27 cellular contexts compared by ENCODE assay signal in genomic region chr20:53848304-53848703, GRCh38.
A peak's percentile ranks its signal among the peaks of the same experiment; 100 is the strongest.
DNase-seq lines count a peak whose midpoint lies in the region; ATAC-seq, FAIRE-seq and TF ChIP-seq lines count a peak whose summit lies in the region.
"Had no signal": no experiment of that assay in that cellular context is flagged by ENCODE, and none has a peak within 500 bp of the region (broad histone marks: within the 10 kb centered on the region; RNA-seq: fewer than 3 reads in every experiment).

No MANE protein-coding gene starts in this region.

- H4K8ac ChIP-seq in H1 (ENCODE audit: extremely low read depth, insufficient read depth, low read length), result no peak overlapping the region

- no peak overlapping the region for H2BK5ac ChIP-seq in H1 (ENCODE audit: low read depth, low read length)

- no peak overlapping the region for H3K4me2 ChIP-seq in H1 (ENCODE audit: insufficient read depth in 1 of 2, low read depth in 2 of 2, low read length in 2 of 2)
- H3K4me2 ChIP-seq: smooth muscle cell had no signal

- no peaks in the 10 kb centered on the region for H3K79me2 ChIP-seq in H1 (ENCODE audit: control insufficient read depth in 1 of 2, insufficient read depth in 2 of 2, low read length in 2 of 2)

- no peak overlapping the region for H2AK5ac ChIP-seq in H1 (ENCODE audit: low read depth, low read length)

- TF ChIP-seq EP300 in H1 (IDR thresholded peaks at IDR 0.05; ENCODE audit: borderline replicate concordance in 1 of 2, low read depth in 2 of 2, low read length in 2 of 2), result no peak

- no peak overlapping the region for H3K27ac ChIP-seq in H1 (ENCODE audit: low read depth, low read length)
- H3K27ac ChIP-seq: cardiac muscle cell, SJCRH30 had no signal

- no peaks in the 10 kb centered on the region for H4K20me1 ChIP-seq in H1 (replicated peaks in 1 of 2; ENCODE audit: control insufficient read depth in 1 of 2, insufficient read depth in 2 of 2, low read length in 2 of 2)

- no peak overlapping the region for H3K23ac ChIP-seq in H1 (ENCODE audit: insufficient read length)

- CTCF ChIA-PET in T-cell (lab: Charles Lee), result interaction anchor here in 1 of 2 donors (0.6 kb wide), 1 partner anchor 25 kb away, joined by 3 read pairs; no protein-coding TSS in a partner anchor
- CTCF ChIA-PET in H1 (lab: Charles Lee; ENCODE audit: partially characterized antibody), result interaction anchor here (0.6 to 1.4 kb wide), 2 partner anchors 8 to 67 kb away, joined by 3 read pairs; no protein-coding TSS in a partner anchor
- CTCF ChIA-PET in Caco-2 (lab: Charles Lee), result no interaction called here

- intact Hi-C loops in Caco-2 (cut with micrococcal nuclease; ENCODE audit: unreplicated experiment), result no loop called here

- no peak overlapping the region for H3K4me3 ChIP-seq in H1 (ENCODE audit: extremely low read depth in 1 of 4, insufficient read depth in 2 of 4, low read depth in 3 of 4, low read length in 4 of 4)
- H3K4me3 ChIP-seq in Caco-2 (ENCODE audit: low read depth, low read length), result no peak overlapping the region
- H3K4me3 ChIP-seq: cardiac muscle cell, lower lobe of right lung, mucosa of descending colon, SJCRH30, smooth muscle cell, upper lobe of left lung had no signal

- TF ChIP-seq CTCF in H1 (IDR thresholded peaks at IDR 0.05; ENCODE audit: control extremely low read depth in 1 of 3, insufficient read depth in 1 of 3, low read depth in 1 of 3, low read length in 3 of 3) (no peak), Caco-2 (IDR thresholded peaks at IDR 0.05; ENCODE audit: insufficient read depth in 1 of 2, low read depth in 1 of 2, low read length in 1 of 2, severe bottlenecking in 1 of 2, unreplicated experiment in 1 of 2) (no peak)

- peak overlapping the region; percentile 6 for H3K27ac Mint-ChIP-seq in T-helper 1 cell treated with Interleukin-12 subunit alpha and Interleukin-12 subunit beta and Interleukin-4 antibody, amounts not matched to agents 30 μg/mL and 1 μg/mL, for 36 hours
- peak overlapping the region; percentile 3 to 94 for H3K27ac Mint-ChIP-seq in T-cell
- peak overlapping the region; percentile 1 for H3K27ac Mint-ChIP-seq in stimulated activated effector memory CD8-positive, alpha-beta T cell treated with anti-CD3 and anti-CD28 coated beads, Interleukin-12 subunit alpha, Interleukin-12 subunit beta, amount 100 ng/mL, for 72 hours
- no peak overlapping the region for H3K27ac Mint-ChIP-seq in Caco-2 (ENCODE audit: unreplicated experiment)
- H3K27ac Mint-ChIP-seq: activated T-cell treated with anti-CD3 and anti-CD28 coated beads, Interleukin-2, amount 50 U/mL, for 24 hours had no signal

- H3K9ac ChIP-seq in H1 (replicated peaks in 1 of 4; ENCODE audit: extremely low read depth in 1 of 4, low read depth in 3 of 4, low read length in 3 of 4), result no peak overlapping the region

- DNase-seq in T-helper 1 cell (no peak), T-cell (no peak), H1 (ENCODE audit: low read depth in 1 of 2, low spot score in 2 of 2) (no peak), NCI-H2196 treated with DMSO at 0.1 percent for 48 hours (lab: John Stamatoyannopoulos, UW; ENCODE audit: unreplicated experiment) (no peak), Caco-2 (no peak)
- DNase-seq in stimulated activated effector memory CD8-positive, alpha-beta T cell treated with anti-CD3 and anti-CD28 coated beads, Interleukin-12 subunit alpha, Interleukin-12 subunit beta, amount 100 ng/mL, for 72 hours (ENCODE audit: low spot score in 2 of 2), result no peak
- DNase-seq: 8988T; activated CD8-positive, alpha-beta memory T cell treated with anti-CD3 and anti-CD28 coated beads for 24 hours; activated naive CD4-positive, alpha-beta T cell; activated T-cell treated with anti-CD3 and anti-CD28 coated beads, Interleukin-2, amount 50 U/mL, for 24 hours; anterior cingulate cortex; cortex of kidney; EL; islet precursor cell; lower lobe of right lung; mucosa of descending colon; NCI-H1048; NCI-H2029; occipital lobe; SJCRH30; stimulated activated CD4-positive, alpha-beta T cell treated with anti-CD3 and anti-CD28 coated beads, Interleukin-2, amount 100 ng/mL, for 48 hours; upper lobe of left lung had no signal

- BruUV-seq in Caco-2 (replicated peaks; lab: Mats Ljungman, UMichigan), result no TSS peak

- no peak for TF ChIP-seq POLR2A in H1 (IDR thresholded peaks at IDR 0.05; ENCODE audit: control extremely low read depth in 1 of 2, low read depth in 2 of 2, low read length in 2 of 2)

- H2BK12ac ChIP-seq in H1 (ENCODE audit: low read depth, low read length), result no peak overlapping the region

- H3K9me3 Mint-ChIP-seq in T-helper 1 cell treated with Interleukin-12 subunit alpha and Interleukin-12 subunit beta and Interleukin-4 antibody, amounts not matched to agents 30 μg/mL and 1 μg/mL, for 36 hours, result no peaks in the 10 kb centered on the region
- H3K9me3 Mint-ChIP-seq in T-cell, result no peaks in the 10 kb centered on the region
- no peaks in the 10 kb centered on the region for H3K9me3 Mint-ChIP-seq in stimulated activated effector memory CD8-positive, alpha-beta T cell treated with anti-CD3 and anti-CD28 coated beads, Interleukin-12 subunit alpha, Interleukin-12 subunit beta, amount 100 ng/mL, for 72 hours
- no peaks in the 10 kb centered on the region for H3K9me3 Mint-ChIP-seq in Caco-2 (ENCODE audit: unreplicated experiment)
- H3K9me3 Mint-ChIP-seq: activated T-cell treated with anti-CD3 and anti-CD28 coated beads, Interleukin-2, amount 50 U/mL, for 24 hours had no signal

- 0 out of 2 replicates have a peak overlapping the region, but pooled peaks have one; percentile 82 for H2BK20ac ChIP-seq in H1 (ENCODE audit: low read length)

- no peak overlapping the region for H3K14ac ChIP-seq in H1 (ENCODE audit: insufficient read length)

- no peak for FAIRE-seq in H1 (lab: Jason Lieb, UNC)

- H3K4me1 ChIP-seq in H1 (replicated peaks in 1 of 4; ENCODE audit: control insufficient read depth in 3 of 4, insufficient read depth in 4 of 4, low read length in 3 of 4), result peaks cover 0 to 2% (median 0%) of the 10 kb centered on the region in 4 experiments; a peak in 2 of 7 replicates
- H3K4me1 ChIP-seq in Caco-2, result peaks cover 34% of the 10 kb centered on the region
- H3K4me1 ChIP-seq: SJCRH30 had no signal

- no peak overlapping the region for H2AFZ ChIP-seq in H1 (ENCODE audit: low read length)

- no peak for TF ChIP-seq RAD21 in H1 (IDR thresholded peaks at IDR 0.05 in 1 of 2, conservative IDR thresholded peaks at IDR 0.05 in 1 of 2; ENCODE audit: low read depth in 2 of 2, low read length in 2 of 2)

- H3K4ac ChIP-seq in H1 (replicated peaks; ENCODE audit: insufficient read length, low read depth, low read length), result no peak overlapping the region

- H2BK15ac ChIP-seq in H1 (ENCODE audit: low read length), result no peak overlapping the region

- no peaks in the 10 kb centered on the region for H3K27me3 Mint-ChIP-seq in T-helper 1 cell treated with Interleukin-12 subunit alpha and Interleukin-12 subunit beta and Interleukin-4 antibody, amounts not matched to agents 30 μg/mL and 1 μg/mL, for 36 hours (ENCODE audit: low read depth)
- H3K27me3 Mint-ChIP-seq in T-cell (no peaks in the 10 kb centered on the region), Caco-2 (ENCODE audit: insufficient read depth, unreplicated experiment) (no peaks in the 10 kb centered on the region)
- H3K27me3 Mint-ChIP-seq: activated T-cell treated with anti-CD3 and anti-CD28 coated beads, Interleukin-2, amount 50 U/mL, for 24 hours had no signal

- no peak overlapping the region for H3K56ac ChIP-seq in H1 (replicated peaks; ENCODE audit: insufficient read length, low read depth, low read length)

- H4K91ac ChIP-seq in H1 (replicated peaks; ENCODE audit: insufficient read length, low read length), result no peak overlapping the region

- no peak overlapping the region for H3K18ac ChIP-seq in H1 (ENCODE audit: extremely low read depth, low read length)

- WGBS in H1 (ENCODE audit: extremely low coverage in 1 of 2, insufficient coverage in 1 of 2, insufficient read length in 1 of 2, insufficient replicate concordance in 2 of 2, low coverage in 1 of 2, low lambda C conversion rate in 2 of 2, missing lambda C conversion rate in 1 of 2), 2 experiments, result 94% methylated on average over 4 of the region's 4 CpGs; no CpG with 5 or more reads in 1 of the 2 experiments

- ATAC-seq in T-cell (replicated peaks in 1 of 4), result no peak
- ATAC-seq in stimulated activated effector memory CD8-positive, alpha-beta T cell treated with anti-CD3 and anti-CD28 coated beads, Interleukin-12 subunit alpha, Interleukin-12 subunit beta, amount 100 ng/mL, for 72 hours, result no peak
- no peak for ATAC-seq in GM18907 (IDR thresholded peaks at IDR 0.05; ENCODE audit: unreplicated experiment)
- ATAC-seq: HCT116 had no signal

- H3K27me3 ChIP-seq in H1 (replicated peaks in 1 of 4; ENCODE audit: control insufficient read depth in 3 of 4, extremely low read depth in 1 of 4, insufficient read depth in 3 of 4, low read length in 3 of 4) (no peaks in the 10 kb centered on the region), Caco-2 (replicated peaks; ENCODE audit: control insufficient read depth, insufficient read depth, low read length) (no peaks in the 10 kb centered on the region)
- H3K27me3 ChIP-seq: cardiac muscle cell, upper lobe of left lung had no signal

- H3K4me1 Mint-ChIP-seq in T-helper 1 cell treated with Interleukin-12 subunit alpha and Interleukin-12 subunit beta and Interleukin-4 antibody, amounts not matched to agents 30 μg/mL and 1 μg/mL, for 36 hours (ENCODE audit: low read depth), result peaks cover 30% of the 10 kb centered on the region
- H3K4me1 Mint-ChIP-seq in T-cell, result peaks cover 54 to 67% (median 60%) of the 10 kb centered on the region in 3 donors
- peaks cover 31% of the 10 kb centered on the region for H3K4me1 Mint-ChIP-seq in stimulated activated effector memory CD8-positive, alpha-beta T cell treated with anti-CD3 and anti-CD28 coated beads, Interleukin-12 subunit alpha, Interleukin-12 subunit beta, amount 100 ng/mL, for 72 hours
- H3K4me1 Mint-ChIP-seq in Caco-2 (ENCODE audit: low read depth, unreplicated experiment), result peaks cover 52% of the 10 kb centered on the region

- no peak overlapping the region for H3K4me3 Mint-ChIP-seq in T-helper 1 cell treated with Interleukin-12 subunit alpha and Interleukin-12 subunit beta and Interleukin-4 antibody, amounts not matched to agents 30 μg/mL and 1 μg/mL, for 36 hours
- H3K4me3 Mint-ChIP-seq in T-cell, result peak overlapping the region in 1 of 3 donors; percentile 71
- no peak overlapping the region for H3K4me3 Mint-ChIP-seq in stimulated activated effector memory CD8-positive, alpha-beta T cell treated with anti-CD3 and anti-CD28 coated beads, Interleukin-12 subunit alpha, Interleukin-12 subunit beta, amount 100 ng/mL, for 72 hours
- no peak overlapping the region for H3K4me3 Mint-ChIP-seq in Caco-2 (ENCODE audit: unreplicated experiment)
- H3K4me3 Mint-ChIP-seq: activated T-cell treated with anti-CD3 and anti-CD28 coated beads, Interleukin-2, amount 50 U/mL, for 24 hours had no signal

- H3K23me2 ChIP-seq in H1 (ENCODE audit: low read depth, low read length), result no peaks in the 10 kb centered on the region

- peaks cover 4% of the 10 kb centered on the region for H3K36me3 Mint-ChIP-seq in T-helper 1 cell treated with Interleukin-12 subunit alpha and Interleukin-12 subunit beta and Interleukin-4 antibody, amounts not matched to agents 30 μg/mL and 1 μg/mL, for 36 hours (ENCODE audit: low read depth)
- peaks cover 3% of the 10 kb centered on the region for H3K36me3 Mint-ChIP-seq in T-cell
- no peaks in the 10 kb centered on the region for H3K36me3 Mint-ChIP-seq in stimulated activated effector memory CD8-positive, alpha-beta T cell treated with anti-CD3 and anti-CD28 coated beads, Interleukin-12 subunit alpha, Interleukin-12 subunit beta, amount 100 ng/mL, for 72 hours
- H3K36me3 Mint-ChIP-seq in Caco-2 (ENCODE audit: insufficient read depth, unreplicated experiment), result peaks cover 4% of the 10 kb centered on the region

- no peak overlapping the region for H4K5ac ChIP-seq in H1 (ENCODE audit: insufficient read length, low read depth, low read length)

- no peaks in the 10 kb centered on the region for H3K36me3 ChIP-seq in H1 (ENCODE audit: control insufficient read depth in 2 of 4, insufficient read depth in 4 of 4, low read length in 3 of 4)
- H3K36me3 ChIP-seq in Caco-2 (ENCODE audit: control insufficient read depth, insufficient read depth, low read length), result no peaks in the 10 kb centered on the region
- H3K36me3 ChIP-seq: cardiac muscle cell, lower lobe of right lung, SJCRH30, upper lobe of left lung had no signal

- H3K79me1 ChIP-seq in H1 (ENCODE audit: low read depth, low read length), result no peaks in the 10 kb centered on the region

- POLR2A ChIA-PET in T-cell (lab: Charles Lee) (no interaction called here), H1 (lab: Charles Lee; ENCODE audit: partially characterized antibody) (no interaction called here), Caco-2 (lab: Charles Lee) (no interaction called here)

- no peaks in the 10 kb centered on the region for H3K9me3 ChIP-seq in H1 (ENCODE audit: insufficient read depth in 2 of 2, low read depth in 1 of 2, low read length in 1 of 2)
- H3K9me3 ChIP-seq in Caco-2, result no peaks in the 10 kb centered on the region
- H3K9me3 ChIP-seq: lower lobe of right lung, mucosa of descending colon, SJCRH30, upper lobe of left lung had no signal

- H2BK120ac ChIP-seq in H1 (replicated peaks; ENCODE audit: low read depth, low read length), result no peak overlapping the region
